In genomic region chr4:94344457-94344856, GRCh38 we compare ENCODE assay signal across 2 cellular contexts.
TF ChIP-seq lines count a peak whose summit lies in the region.

No MANE protein-coding gene starts in this region.

TF ChIP-seq in HepG2, 621 proteins besides CTCF, POLR2A, EP300 and RAD21:
- TF ChIP-seq PAF1 (CRISPR knock-in tag; IDR thresholded peaks at IDR 0.05) (no peak), FIP1L1 (IDR thresholded peaks at IDR 0.05; ENCODE audit: borderline replicate concordance, insufficient read depth, low read depth, low read length) (no peak), ZNF780A (CRISPR knock-in tag; IDR thresholded peaks at IDR 0.05) (no peak), STAG1 (CRISPR knock-in tag; IDR thresholded peaks at IDR 0.05) (0 out of 2 replicates have a peak, but pooled peaks have one; percentile 7), IRF9 (CRISPR knock-in tag; IDR thresholded peaks at IDR 0.05; ENCODE audit: borderline replicate concordance) (no peak)

TF ChIP-seq in H1, 55 proteins besides CTCF, POLR2A, EP300 and RAD21:
- no peak for TF ChIP-seq MAFK (IDR thresholded peaks at IDR 0.05; ENCODE audit: low read depth, low read length)
- TF ChIP-seq MAX (IDR thresholded peaks at IDR 0.05), result no peak
- no peak for TF ChIP-seq CBX5 (IDR thresholded peaks at IDR 0.05; ENCODE audit: low read depth, low read length)
- TF ChIP-seq EGR1 (IDR thresholded peaks at IDR 0.05; ENCODE audit: borderline replicate concordance, low read depth, low read length), result no peak
- TF ChIP-seq RNF2 (IDR thresholded peaks at IDR 0.05; ENCODE audit: borderline replicate concordance, low read depth, low read length, missing control alignments, poor library complexity, severe bottlenecking), result no peak
- no peak for TF ChIP-seq POU5F1 (IDR thresholded peaks at IDR 0.05; ENCODE audit: low read depth, low read length)
- TF ChIP-seq SRF (IDR thresholded peaks at IDR 0.05; ENCODE audit: low read depth, low read length), result no peak
- TF ChIP-seq EZH2 (IDR thresholded peaks at IDR 0.05; ENCODE audit: low read depth, low read length, severe bottlenecking), result no peak
- TF ChIP-seq KDM5A (IDR thresholded peaks at IDR 0.05; ENCODE audit: low read length), result no peak
- TF ChIP-seq RXRA (IDR thresholded peaks at IDR 0.05; ENCODE audit: insufficient read depth, low read depth, low read length), result no peak
- no peak for TF ChIP-seq ATF3 (IDR thresholded peaks at IDR 0.05; ENCODE audit: insufficient read depth, low read depth, low read length)
- no peak for TF ChIP-seq TBP (IDR thresholded peaks at IDR 0.05; ENCODE audit: low read depth, low read length)
- no peak for TF ChIP-seq E2F6 (IDR thresholded peaks at IDR 0.05)
- no peak for TF ChIP-seq CREB1 (IDR thresholded peaks at IDR 0.05)
- TF ChIP-seq SIRT6 (IDR thresholded peaks at IDR 0.05; ENCODE audit: low read length), result no peak
